In the genomic region with DNA sequence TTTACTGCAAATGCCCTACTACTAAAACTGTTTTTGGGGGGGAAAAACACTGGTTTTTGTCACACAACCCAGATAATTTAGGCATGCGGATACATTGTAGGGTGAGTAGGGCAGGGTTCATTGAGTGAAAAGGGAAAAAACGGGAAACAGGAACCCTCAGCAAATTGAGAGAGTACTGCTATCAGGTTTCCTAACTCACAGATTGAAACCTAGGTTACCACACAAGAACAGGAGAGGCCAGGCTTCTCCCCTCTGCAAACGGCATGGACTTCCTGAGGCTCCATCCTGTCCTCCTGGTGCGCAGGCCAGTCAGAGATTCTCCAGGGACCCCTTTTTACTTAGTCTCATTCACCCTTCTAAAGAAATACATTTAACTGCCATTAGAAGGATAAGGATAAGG, we compare ENCODE assay signal across 2 cellular contexts.
TF ChIP-seq lines count a peak whose summit lies in the region.

No MANE protein-coding gene starts in this region.

TF ChIP-seq in GM23338, 12 proteins besides CTCF, POLR2A, EP300 and RAD21 (continues in another document):
- TF ChIP-seq ZNF331 (CRISPR knock-in tag; IDR thresholded peaks at IDR 0.05; ENCODE audit: low read depth) (no peak), JUNB (IDR thresholded peaks at IDR 0.05; ENCODE audit: unreplicated experiment) (no peak), STAT1 (IDR thresholded peaks at IDR 0.05; ENCODE audit: unreplicated experiment) (no peak), EZH2phosphoT487 (IDR thresholded peaks at IDR 0.05; ENCODE audit: unreplicated experiment) (no peak), ZNF114 (CRISPR knock-in tag; IDR thresholded peaks at IDR 0.05) (no peak), CREB1 (CRISPR knock-in tag; IDR thresholded peaks at IDR 0.05; ENCODE audit: low read depth) (no peak), POLR2AphosphoS5 (IDR thresholded peaks at IDR 0.05; ENCODE audit: low read depth) (no peak), EZH2 (IDR thresholded peaks at IDR 0.05; ENCODE audit: low read depth, unreplicated experiment) (no peak), REST (IDR thresholded peaks at IDR 0.05; ENCODE audit: unreplicated experiment) (no peak), NANOG (IDR thresholded peaks at IDR 0.05; ENCODE audit: borderline replicate concordance) (no peak)
- TF ChIP-seq, protein P1, sequence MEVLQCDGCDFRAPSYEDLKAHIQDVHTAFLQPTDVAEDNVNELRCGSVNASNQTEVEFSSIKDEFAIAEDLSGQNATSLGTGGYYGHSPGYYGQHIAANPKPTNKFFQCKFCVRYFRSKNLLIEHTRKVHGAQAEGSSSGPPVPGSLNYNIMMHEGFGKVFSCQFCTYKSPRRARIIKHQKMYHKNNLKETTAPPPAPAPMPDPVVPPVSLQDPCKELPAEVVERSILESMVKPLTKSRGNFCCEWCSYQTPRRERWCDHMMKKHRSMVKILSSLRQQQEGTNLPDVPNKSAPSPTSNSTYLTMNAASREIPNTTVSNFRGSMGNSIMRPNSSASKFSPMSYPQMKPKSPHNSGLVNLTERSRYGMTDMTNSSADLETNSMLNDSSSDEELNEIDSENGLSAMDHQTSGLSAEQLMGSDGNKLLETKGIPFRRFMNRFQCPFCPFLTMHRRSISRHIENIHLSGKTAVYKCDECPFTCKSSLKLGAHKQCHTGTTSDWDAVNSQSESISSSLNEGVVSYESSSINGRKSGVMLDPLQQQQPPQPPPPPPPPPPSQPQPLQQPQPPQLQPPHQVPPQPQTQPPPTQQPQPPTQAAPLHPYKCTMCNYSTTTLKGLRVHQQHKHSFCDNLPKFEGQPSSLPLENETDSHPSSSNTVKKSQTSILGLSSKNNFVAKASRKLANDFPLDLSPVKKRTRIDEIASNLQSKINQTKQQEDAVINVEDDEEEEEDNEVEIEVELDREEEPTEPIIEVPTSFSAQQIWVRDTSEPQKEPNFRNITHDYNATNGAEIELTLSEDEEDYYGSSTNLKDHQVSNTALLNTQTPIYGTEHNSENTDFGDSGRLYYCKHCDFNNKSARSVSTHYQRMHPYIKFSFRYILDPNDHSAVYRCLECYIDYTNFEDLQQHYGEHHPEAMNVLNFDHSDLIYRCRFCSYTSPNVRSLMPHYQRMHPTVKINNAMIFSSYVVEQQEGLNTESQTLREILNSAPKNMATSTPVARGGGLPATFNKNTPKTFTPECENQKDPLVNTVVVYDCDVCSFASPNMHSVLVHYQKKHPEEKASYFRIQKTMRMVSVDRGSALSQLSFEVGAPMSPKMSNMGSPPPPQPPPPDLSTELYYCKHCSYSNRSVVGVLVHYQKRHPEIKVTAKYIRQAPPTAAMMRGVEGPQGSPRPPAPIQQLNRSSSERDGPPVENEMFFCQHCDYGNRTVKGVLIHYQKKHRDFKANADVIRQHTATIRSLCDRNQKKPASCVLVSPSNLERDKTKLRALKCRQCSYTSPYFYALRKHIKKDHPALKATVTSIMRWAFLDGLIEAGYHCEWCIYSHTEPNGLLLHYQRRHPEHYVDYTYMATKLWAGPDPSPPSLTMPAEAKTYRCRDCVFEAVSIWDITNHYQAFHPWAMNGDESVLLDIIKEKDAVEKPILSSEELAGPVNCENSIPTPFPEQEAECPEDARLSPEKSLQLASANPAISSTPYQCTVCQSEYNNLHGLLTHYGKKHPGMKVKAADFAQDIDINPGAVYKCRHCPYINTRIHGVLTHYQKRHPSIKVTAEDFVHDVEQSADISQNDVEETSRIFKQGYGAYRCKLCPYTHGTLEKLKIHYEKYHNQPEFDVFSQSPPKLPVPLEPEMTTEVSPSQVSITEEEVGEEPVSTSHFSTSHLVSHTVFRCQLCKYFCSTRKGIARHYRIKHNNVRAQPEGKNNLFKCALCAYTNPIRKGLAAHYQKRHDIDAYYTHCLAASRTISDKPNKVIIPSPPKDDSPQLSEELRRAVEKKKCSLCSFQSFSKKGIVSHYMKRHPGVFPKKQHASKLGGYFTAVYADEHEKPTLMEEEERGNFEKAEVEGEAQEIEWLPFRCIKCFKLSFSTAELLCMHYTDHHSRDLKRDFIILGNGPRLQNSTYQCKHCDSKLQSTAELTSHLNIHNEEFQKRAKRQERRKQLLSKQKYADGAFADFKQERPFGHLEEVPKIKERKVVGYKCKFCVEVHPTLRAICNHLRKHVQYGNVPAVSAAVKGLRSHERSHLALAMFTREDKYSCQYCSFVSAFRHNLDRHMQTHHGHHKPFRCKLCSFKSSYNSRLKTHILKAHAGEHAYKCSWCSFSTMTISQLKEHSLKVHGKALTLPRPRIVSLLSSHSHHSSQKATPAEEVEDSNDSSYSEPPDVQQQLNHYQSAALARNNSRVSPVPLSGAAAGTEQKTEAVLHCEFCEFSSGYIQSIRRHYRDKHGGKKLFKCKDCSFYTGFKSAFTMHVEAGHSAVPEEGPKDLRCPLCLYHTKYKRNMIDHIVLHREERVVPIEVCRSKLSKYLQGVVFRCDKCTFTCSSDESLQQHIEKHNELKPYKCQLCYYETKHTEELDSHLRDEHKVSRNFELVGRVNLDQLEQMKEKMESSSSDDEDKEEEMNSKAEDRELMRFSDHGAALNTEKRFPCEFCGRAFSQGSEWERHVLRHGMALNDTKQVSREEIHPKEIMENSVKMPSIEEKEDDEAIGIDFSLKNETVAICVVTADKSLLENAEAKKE (CRISPR knock-in tag; IDR thresholded peaks at IDR 0.05) = no peak

TF ChIP-seq in H1, 55 proteins besides CTCF, POLR2A, EP300 and RAD21:
- TF ChIP-seq CTBP2 (IDR thresholded peaks at IDR 0.05; ENCODE audit: borderline replicate concordance, insufficient read depth, insufficient read length, low read length) (no peak), EGR1 (IDR thresholded peaks at IDR 0.05; ENCODE audit: borderline replicate concordance, low read depth, low read length) (no peak), YY1 (IDR thresholded peaks at IDR 0.05; ENCODE audit: low read depth, low read length) (no peak), SP1 (IDR thresholded peaks at IDR 0.05; ENCODE audit: low read depth, low read length) (no peak), POLR2AphosphoS5 (IDR thresholded peaks at IDR 0.05; ENCODE audit: low read depth, low read length) (no peak), NRF1 (IDR thresholded peaks at IDR 0.05; ENCODE audit: low read depth, low read length) (no peak), BACH1 (IDR thresholded peaks at IDR 0.05; ENCODE audit: low read length) (no peak), JUN (IDR thresholded peaks at IDR 0.05; ENCODE audit: low read depth, low read length) (no peak), BRCA1 (IDR thresholded peaks at IDR 0.05; ENCODE audit: low read depth, low read length) (no peak), SIX5 (IDR thresholded peaks at IDR 0.05; ENCODE audit: low read depth, low read length) (no peak), CREB1 (IDR thresholded peaks at IDR 0.05) (no peak), KDM5A (IDR thresholded peaks at IDR 0.05; ENCODE audit: low read length) (no peak), TBP (IDR thresholded peaks at IDR 0.05; ENCODE audit: low read depth, low read length) (no peak), EZH2 (IDR thresholded peaks at IDR 0.05; ENCODE audit: low read depth, low read length, severe bottlenecking) (no peak), HDAC6 (IDR thresholded peaks at IDR 0.05; ENCODE audit: low read depth, low read length) (no peak), TEAD4 (IDR thresholded peaks at IDR 0.05; ENCODE audit: low read depth, low read length) (no peak)
TF ChIP-seq in H1: peak in this region for 0.
